ENCODE assay signal across 19 cellular contexts in the genomic region with DNA sequence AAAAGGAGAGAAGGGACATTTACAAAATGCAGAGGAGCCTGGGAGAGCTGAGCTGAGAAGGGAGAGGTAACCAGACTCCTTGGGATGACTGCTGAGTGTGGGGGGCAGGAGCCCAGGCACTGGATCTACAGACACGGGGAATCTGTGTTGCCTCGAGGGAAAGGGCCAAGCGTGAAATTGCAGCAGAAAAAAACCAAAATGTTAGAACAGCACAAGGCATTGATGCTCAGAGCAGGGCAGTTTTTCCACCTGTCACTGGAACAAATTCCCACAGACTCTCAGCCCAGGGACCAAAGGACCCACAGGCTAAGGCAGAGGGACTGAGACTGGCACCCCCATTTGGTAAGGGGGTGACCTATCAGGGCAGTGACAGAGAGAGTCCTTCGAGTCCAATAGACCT. TPM values are rescaled to one million over a fixed set of nuclear protein-coding genes. Genes with fewer than 3 reads are reported as not detected.
DNase-seq lines count a peak whose midpoint lies in the region; ATAC-seq and TF ChIP-seq lines count a peak whose summit lies in the region.
"Had no signal": no experiment of that assay in that cellular context is flagged by ENCODE, and none has a peak within 500 bp of the region (broad histone marks: within the 10 kb centered on the region; RNA-seq: fewer than 3 reads in every experiment).

No MANE protein-coding gene starts in this region.

- H3K27ac ChIP-seq in hepatocyte (peak overlapping the region; percentile 6), sigmoid colon (peak overlapping the region; percentile 81 to 86 (median 83))
- H3K27ac ChIP-seq: pancreas had no signal

- H2AFZ ChIP-seq in hepatocyte, result no peak overlapping the region

- no peaks in the 10 kb centered on the region for H3K79me2 ChIP-seq in hepatocyte

- no peak overlapping the region for H3K4me3 ChIP-seq in hepatocyte
- no peak overlapping the region for H3K4me3 ChIP-seq in sigmoid colon

- DNase-seq in Calu3 (no peak), hepatocyte (ENCODE audit: low spot score) (no peak), sigmoid colon (no peak), T-helper 9 cell (no peak), HUDEP-2 (lab: John Stamatoyannopoulos, UW; ENCODE audit: unreplicated experiment in 76 of 76) (no peak), GM19240 (ENCODE audit: insufficient read length, low spot score) (no peak)
- DNase-seq: activated CD4-positive, CD25-positive, alpha-beta regulatory T cell; activated CD8-positive, alpha-beta memory T cell treated with anti-CD3 and anti-CD28 coated beads, Interleukin-2, amount 10 ng/mL, durations not matched to agents 7 days and 5 days; activated naive CD4-positive, alpha-beta T cell treated with Interleukin-2 at 50 U/mL for 16 hours; GF-D8; HFFc6; mammary epithelial cell; NCI-H2081; NCI-H774; stimulated activated naive CD4-positive, alpha-beta T cell treated with Interleukin-2 at 50 U/mL for 16 hours; T-cell had no signal

- CTCF ChIA-PET in Calu3 (lab: Charles Lee), result no interaction called here

- no peak for TF ChIP-seq EP300 in sigmoid colon (IDR thresholded peaks at IDR 0.05)

- H3K4me1 ChIP-seq in hepatocyte (ENCODE audit: insufficient read depth) (peaks cover 24% of the 10 kb centered on the region), sigmoid colon (peaks cover 0 to 57% (median 34%) of the 10 kb centered on the region in 4 donors)
- H3K4me1 ChIP-seq: pancreas had no signal

- no peak overlapping the region for H3K4me2 ChIP-seq in hepatocyte

- intact Hi-C loops in Calu3 (cut with micrococcal nuclease; ENCODE audit: unreplicated experiment), result loop anchor here (5.0 kb wide), 2 partner anchors 47 to 82 kb away; no protein-coding TSS in a partner anchor
- intact Hi-C loops in sigmoid colon (cut with DNase I), result loop anchor here (2.0 kb wide), 1 partner anchor 48 kb away; no protein-coding TSS in a partner anchor

- H3K27me3 ChIP-seq in hepatocyte (peaks cover 28% of the 10 kb centered on the region), sigmoid colon (peaks cover 0 to 14% (median 0%) of the 10 kb centered on the region in 3 donors)
- H3K27me3 ChIP-seq: pancreas had no signal

- BruUV-seq in Calu3 (replicated peaks; lab: Mats Ljungman, UMichigan), result no TSS peak

- 65% methylated on average over 4 of the region's 4 CpGs for WGBS in hepatocyte (ENCODE audit: low lambda C conversion rate, missing lambda C conversion rate)
- WGBS in sigmoid colon, 2 donors, result 75 to 80% methylated on average over 4 of the region's 4 CpGs

- H3K4me1 Mint-ChIP-seq in Calu3 (ENCODE audit: low read depth, unreplicated experiment), result peaks cover 29% of the 10 kb centered on the region
- no peaks in the 10 kb centered on the region for H3K4me1 Mint-ChIP-seq in activated T-helper 17 cell treated with anti-CD3 and anti-CD28 coated beads, Interleukin-2, amount 50 U/mL, for 72 hours

- H3K27ac Mint-ChIP-seq in Calu3 (ENCODE audit: unreplicated experiment), result peak overlapping the region; percentile 94
- H3K27ac Mint-ChIP-seq in activated T-helper 17 cell treated with anti-CD3 and anti-CD28 coated beads, Interleukin-2, amount 50 U/mL, for 72 hours, result no peak overlapping the region
- H3K27ac Mint-ChIP-seq: activated CD8-positive, alpha-beta memory T cell treated with anti-CD3 and anti-CD28 coated beads, Interleukin-2, amount 10 ng/mL, durations not matched to agents 7 days and 5 days; HFFc6; T-cell had no signal

- no peak for ATAC-seq in activated T-helper 17 cell treated with anti-CD3 and anti-CD28 coated beads, Interleukin-2, amount 50 U/mL, for 72 hours (replicated peaks)
- ATAC-seq in HG03108 (IDR thresholded peaks at IDR 0.05; ENCODE audit: unreplicated experiment), result no peak
- ATAC-seq: activated CD8-positive, alpha-beta memory T cell treated with anti-CD3 and anti-CD28 coated beads, Interleukin-2, amount 10 ng/mL, durations not matched to agents 7 days and 5 days had no signal

- H3K36me3 ChIP-seq in hepatocyte (replicated peaks; ENCODE audit: insufficient read depth, low read depth) (no peaks in the 10 kb centered on the region), sigmoid colon (no peaks in the 10 kb centered on the region)
- H3K36me3 ChIP-seq: pancreas had no signal

- no peaks in the 10 kb centered on the region for H3K9me3 Mint-ChIP-seq in Calu3 (ENCODE audit: low read depth, unreplicated experiment)
- no peaks in the 10 kb centered on the region for H3K9me3 Mint-ChIP-seq in activated T-helper 17 cell treated with anti-CD3 and anti-CD28 coated beads, Interleukin-2, amount 50 U/mL, for 72 hours
- H3K9me3 Mint-ChIP-seq: HFFc6, T-cell had no signal

- H3K4me3 Mint-ChIP-seq in Calu3 (ENCODE audit: low read depth, unreplicated experiment), result peak overlapping the region; percentile 78
- H3K4me3 Mint-ChIP-seq in activated T-helper 17 cell treated with anti-CD3 and anti-CD28 coated beads, Interleukin-2, amount 50 U/mL, for 72 hours, result peak overlapping the region; percentile 61
- H3K4me3 Mint-ChIP-seq: activated CD8-positive, alpha-beta memory T cell treated with anti-CD3 and anti-CD28 coated beads, Interleukin-2, amount 10 ng/mL, durations not matched to agents 7 days and 5 days had no signal

- H3K27me3 Mint-ChIP-seq in Calu3 (ENCODE audit: unreplicated experiment), result no peaks in the 10 kb centered on the region
- H3K27me3 Mint-ChIP-seq in activated T-helper 17 cell treated with anti-CD3 and anti-CD28 coated beads, Interleukin-2, amount 50 U/mL, for 72 hours, result peaks cover 28% of the 10 kb centered on the region

- H4K20me1 ChIP-seq in hepatocyte (ENCODE audit: insufficient read depth, poor library complexity, severe bottlenecking), result no peaks in the 10 kb centered on the region

- H3K36me3 Mint-ChIP-seq in Calu3 (ENCODE audit: insufficient read depth, unreplicated experiment), result peaks cover 38% of the 10 kb centered on the region
- no peaks in the 10 kb centered on the region for H3K36me3 Mint-ChIP-seq in activated T-helper 17 cell treated with anti-CD3 and anti-CD28 coated beads, Interleukin-2, amount 50 U/mL, for 72 hours (ENCODE audit: low read depth)
- H3K36me3 Mint-ChIP-seq: activated CD8-positive, alpha-beta memory T cell treated with anti-CD3 and anti-CD28 coated beads, Interleukin-2, amount 10 ng/mL, durations not matched to agents 7 days and 5 days; T-cell had no signal

- no peaks in the 10 kb centered on the region for H3K9me2 ChIP-seq in hepatocyte (replicated peaks; ENCODE audit: insufficient read depth)

- H3K9me3 ChIP-seq in hepatocyte (ENCODE audit: low read depth) (no peaks in the 10 kb centered on the region), sigmoid colon (no peaks in the 10 kb centered on the region)
- H3K9me3 ChIP-seq: pancreas had no signal

- TF ChIP-seq POLR2A in sigmoid colon (IDR thresholded peaks at IDR 0.05), result no peak

- TF ChIP-seq CTCF in Calu3 (IDR thresholded peaks at IDR 0.05; ENCODE audit: unreplicated experiment) (no peak), hepatocyte (IDR thresholded peaks at IDR 0.05; ENCODE audit: poor library complexity) (no peak), sigmoid colon (IDR thresholded peaks at IDR 0.05) (no peak)

RNA-seq across cellular contexts. Expression of a gene that starts 2.0 kb away (rescaled TPM):
- 10.3 and 10.7 TPM in 2 replicates for total RNA-seq in Calu3 (2022)
- total RNA-seq in activated T-helper 17 cell treated with anti-CD3 and anti-CD28 coated beads, Interleukin-2, amount 50 U/mL, for 72 hours, result 1 to 10 TPM in 1 of 2 donors, under 1 TPM in 1; 0.73 to 1.4 TPM
- 1.5 and 1.6 TPM in 2 replicates for total RNA-seq in hepatocyte
- polyA plus RNA-seq in hepatocyte, result 2.0 and 2.1 TPM in 2 replicates
- 10 to 100 TPM in 1 of 4 donors, 1 to 10 TPM in 3; 4.3 to 13.6 (median 8.0) TPM for total RNA-seq in sigmoid colon
- polyA plus RNA-seq in sigmoid colon, result 1 to 10 TPM; 3.6 to 5.7 (median 4.6) TPM
